In genomic region chr6:127053032-127053908, GRCh38 we compare ENCODE assay signal across 18 cellular contexts.
DNase-seq lines count a peak whose midpoint lies in the region; ATAC-seq, FAIRE-seq and TF ChIP-seq lines count a peak whose summit lies in the region.
"Had no signal": no experiment of that assay in that cellular context is flagged by ENCODE, and none has a peak within 500 bp of the region (broad histone marks: within the 10 kb centered on the region; RNA-seq: fewer than 3 reads in every experiment).

No MANE protein-coding gene starts in this region.

- H3K27me3 ChIP-seq in GM23248 (replicated peaks; ENCODE audit: insufficient read depth) = no peaks in the 10 kb centered on the region
- H3K27me3 ChIP-seq in osteoblast (ENCODE audit: insufficient read depth, low read length) = no peaks in the 10 kb centered on the region
- H3K27me3 ChIP-seq: cardiac muscle cell, right lobe of liver had no signal

- no peak for TF ChIP-seq CTCF in osteoblast (IDR thresholded peaks at IDR 0.05; ENCODE audit: extremely low read depth, low read depth, low read length)

- H2AFZ ChIP-seq in GM23248 = no peak overlapping the region
- peak overlapping the region; percentile 47 for H2AFZ ChIP-seq in osteoblast (ENCODE audit: low read length)

- no peaks in the 10 kb centered on the region for H3K9me2 ChIP-seq in GM23248 (ENCODE audit: insufficient read depth)

- H3K79me2 ChIP-seq in GM23248 (ENCODE audit: insufficient read depth) = no peaks in the 10 kb centered on the region
- H3K79me2 ChIP-seq in osteoblast (ENCODE audit: insufficient read depth, low read length) = no peaks in the 10 kb centered on the region

- H3K4me1 ChIP-seq in GM23248 (ENCODE audit: insufficient read depth) (peaks cover 28% of the 10 kb centered on the region), osteoblast (ENCODE audit: insufficient read depth, low read length) (peaks cover 30% of the 10 kb centered on the region)
- H3K4me1 ChIP-seq: right lobe of liver had no signal

- H3K4me3 ChIP-seq in GM23248 (peak overlapping the region; percentile 32), osteoblast (ENCODE audit: insufficient read depth, low read length) (no peak overlapping the region)
- H3K4me3 ChIP-seq: cardiac muscle cell, right lobe of liver, thoracic aorta had no signal

- peak; percentile 41 for DNase-seq in GM23248
- DNase-seq in RCC 7860 (ENCODE audit: low spot score) = peak; percentile 34
- DNase-seq in epithelial cell of prostate (ENCODE audit: low read depth, low spot score) = no peak
- peak; percentile 80 for DNase-seq in osteoblast (ENCODE audit: insufficient read length, low spot score, missing footprints)
- DNase-seq in frontal cortex (ENCODE audit: low spot score in 2 of 2) = no peak
- DNase-seq in MV-4-11 (lab: John Stamatoyannopoulos, UW) = no peak
- no peak for DNase-seq in NCI-H2171 treated with DMSO at 0.1 percent for 48 hours (lab: John Stamatoyannopoulos, UW)
- DNase-seq: activated CD4-positive, alpha-beta T cell treated with anti-CD3 and anti-CD28 coated beads for 4 hours; activated naive CD4-positive, alpha-beta T cell treated with Interleukin-2 at 50 U/mL for 16 hours; NCI-H1417 treated with DMSO at 0.1 percent for 48 hours; right lobe of liver; SHP77; stimulated activated CD4-positive, alpha-beta T cell treated with anti-CD3 and anti-CD28 coated beads, Interleukin-4, amount 100 ng/mL, for 24 hours had no signal

- WGBS in GM23248 (ENCODE audit: low coverage in 1 of 2, low lambda C conversion rate in 2 of 2, missing lambda C conversion rate in 2 of 2), 2 experiments = 54% methylated on average over 2 of the region's 2 CpGs

- no peak overlapping the region for H3K9ac ChIP-seq in GM23248
- H3K9ac ChIP-seq: KMS-11 had no signal

- H3F3A ChIP-seq in GM23248 (ENCODE audit: insufficient read depth) = peaks cover 32% of the 10 kb centered on the region

- peak overlapping the region; percentile 15 for H3K27ac ChIP-seq in GM23248
- H3K27ac ChIP-seq in epithelial cell of prostate = peak overlapping the region; percentile 71
- H3K27ac ChIP-seq in osteoblast (ENCODE audit: low read depth, low read length) = peak overlapping the region; percentile 61
- H3K27ac ChIP-seq: cardiac muscle cell, KMS-11, right lobe of liver, thoracic aorta had no signal

- in situ Hi-C loops in GM23248 (cut with MboI) = no loop called here

- H4K20me1 ChIP-seq in GM23248 (ENCODE audit: insufficient read depth) (no peaks in the 10 kb centered on the region), osteoblast (ENCODE audit: insufficient read depth, low read length) (no peaks in the 10 kb centered on the region)

- no peak for ATAC-seq in GM19023 (IDR thresholded peaks at IDR 0.05; ENCODE audit: unreplicated experiment)
- ATAC-seq: right lobe of liver had no signal

- no peaks in the 10 kb centered on the region for H3K36me3 ChIP-seq in GM23248 (ENCODE audit: low read depth)
- H3K36me3 ChIP-seq in osteoblast (ENCODE audit: insufficient read depth, low read length) = no peaks in the 10 kb centered on the region
- H3K36me3 ChIP-seq: cardiac muscle cell, right lobe of liver, thoracic aorta had no signal

- peak overlapping the region; percentile 46 for H3K4me2 ChIP-seq in GM23248 (ENCODE audit: unreplicated experiment)
- H3K4me2 ChIP-seq in osteoblast (ENCODE audit: insufficient read depth, low read length) = peak overlapping the region; percentile 50
- H3K4me2 ChIP-seq: KMS-11 had no signal

- H3K9me3 ChIP-seq in GM23248 (ENCODE audit: low read depth) (no peaks in the 10 kb centered on the region), osteoblast (ENCODE audit: low read depth, low read length) (no peaks in the 10 kb centered on the region)
- H3K9me3 ChIP-seq: right lobe of liver, thoracic aorta had no signal

- FAIRE-seq in RCC 7860 (lab: Jason Lieb, UNC) = peak; percentile 79
- no peak for FAIRE-seq in frontal cortex (lab: Jason Lieb, UNC)
- FAIRE-seq: islet of Langerhans had no signal

Comparison
In these comparisons a context has a peak if more than half of its experiments do, and no peak if none do; other contexts are left out.
1. DNase-seq: peak in GM23248 (single experiment), RCC 7860 (single experiment) and osteoblast (single experiment); none in epithelial cell of prostate (single experiment), frontal cortex (0 of 2), MV-4-11 (single experiment) and NCI-H2171 treated with DMSO at 0.1 percent for 48 hours (single experiment).
2. H3K27ac ChIP-seq: peak in every context shown above with its lines; median percentile 71 in epithelial cell of prostate; 61 in osteoblast; 15 in GM23248.